Comparison of ENCODE assay signal across 33 cellular contexts in genomic region chr5:6758201-6758600, GRCh38. TPM values are rescaled to one million over a fixed set of nuclear protein-coding genes. Genes with fewer than 3 reads are reported as not detected.
DNase-seq lines count a peak whose midpoint lies in the region; ATAC-seq and TF ChIP-seq lines count a peak whose summit lies in the region.
"Had no signal": no experiment of that assay in that cellular context is flagged by ENCODE, and none has a peak within 500 bp of the region (broad histone marks: within the 10 kb centered on the region; RNA-seq: fewer than 3 reads in every experiment).

No MANE protein-coding gene starts in this region.

- no peak overlapping the region for H3K27ac ChIP-seq in HCT116 (ENCODE audit: low read depth, low read length)
- H3K27ac ChIP-seq in naive thymus-derived CD4-positive, alpha-beta T cell (ENCODE audit: low read depth, low read length): no peak overlapping the region
- H3K27ac ChIP-seq: pancreas, Peyer's patch, testis, uterus had no signal

- H3K4me1 Mint-ChIP-seq in activated CD8-positive, alpha-beta T cell treated with anti-CD3 and anti-CD28 coated beads, Interleukin-2, amount 10 ng/mL, durations not matched to agents 7 days and 5 days (ENCODE audit: low read depth): no peaks in the 10 kb centered on the region
- no peaks in the 10 kb centered on the region for H3K4me1 Mint-ChIP-seq in naive thymus-derived CD4-positive, alpha-beta T cell
- H3K4me1 Mint-ChIP-seq: brain, nephron had no signal

- H3K9me2 ChIP-seq in HCT116 (ENCODE audit: insufficient read depth): no peaks in the 10 kb centered on the region

- no peak overlapping the region for H3K9ac ChIP-seq in HCT116 (ENCODE audit: low read length)

- no peaks in the 10 kb centered on the region for H3K9me3 ChIP-seq in HCT116 (ENCODE audit: control insufficient read depth in 1 of 2, insufficient read depth in 1 of 2, low read depth in 1 of 2, low read length in 2 of 2)
- H3K9me3 ChIP-seq in naive thymus-derived CD4-positive, alpha-beta T cell (ENCODE audit: control insufficient read depth in 2 of 3, low read length in 3 of 3): no peaks in the 10 kb centered on the region
- H3K9me3 ChIP-seq: pancreas, Peyer's patch, testis, uterus had no signal

- H3K4me1 ChIP-seq in HCT116 (ENCODE audit: control insufficient read depth in 1 of 2, insufficient read depth in 2 of 2, low read length in 2 of 2): peaks cover 0 to 8% of the 10 kb centered on the region in 2 experiments; a peak in 1 of 4 replicates
- H3K4me1 ChIP-seq in naive thymus-derived CD4-positive, alpha-beta T cell (ENCODE audit: control insufficient read depth in 2 of 2, insufficient read depth in 2 of 2, low read length in 2 of 2): no peaks in the 10 kb centered on the region
- H3K4me1 ChIP-seq: pancreas, Peyer's patch, testis, uterus had no signal

- intact Hi-C loops in HCT116 (cut with micrococcal nuclease): no loop called here
- intact Hi-C loops in naive thymus-derived CD4-positive, alpha-beta T cell (cut with micrococcal nuclease): no loop called here

- 0 out of 2 replicates have a peak, but pooled peaks cover 2% of the 10 kb centered on the region for H3K79me2 ChIP-seq in HCT116 (ENCODE audit: insufficient read depth, low read length)

- no peak for TF ChIP-seq RAD21 in HCT116 (IDR thresholded peaks at IDR 0.05; ENCODE audit: low read depth)

- no peaks in the 10 kb centered on the region for H3K27me3 ChIP-seq in HCT116 (ENCODE audit: insufficient read depth, low read length)
- no peaks in the 10 kb centered on the region for H3K27me3 ChIP-seq in naive thymus-derived CD4-positive, alpha-beta T cell (ENCODE audit: control insufficient read depth in 2 of 2, insufficient read depth in 2 of 2, low read length in 2 of 2)
- H3K27me3 ChIP-seq: pancreas, Peyer's patch, testis, uterus had no signal

- DNase-seq in NCI-H1694 treated with DMSO at 0.1 percent for 48 hours (lab: John Stamatoyannopoulos, UW): peak; percentile 23
- DNase-seq in NCI-H1694 (lab: John Stamatoyannopoulos, UW): no peak
- DNase-seq in HCT116 (ENCODE audit: low read depth, low spot score): no peak
- no peak for DNase-seq in activated CD8-positive, alpha-beta T cell treated with anti-CD3 and anti-CD28 coated beads, Interleukin-2, amount 10 ng/mL, durations not matched to agents 7 days and 5 days
- no peak for DNase-seq in naive thymus-derived CD4-positive, alpha-beta T cell
- DNase-seq in mesenteric fat pad (ENCODE audit: low spot score): no peak
- DNase-seq: 8988T; activated CD4-positive, alpha-beta T cell treated with anti-CD3 and anti-CD28 coated beads for 1 hour; activated CD8-positive, alpha-beta memory T cell treated with anti-CD3 and anti-CD28 coated beads for 24 hours; activated naive CD4-positive, alpha-beta T cell treated with anti-CD3 and anti-CD28 coated beads for 36 hours; activated T-cell treated with anti-CD3 and anti-CD28 coated beads, Interleukin-2, amount 50 U/mL, for 48 hours; amniotic stem cell; C1 segment of cervical spinal cord; cerebellar nuclear complex; COR-L47; dermis blood vessel endothelial cell; DMS79 treated with DMSO at 0.1 percent for 48 hours; GF-D8; kidney glomerular epithelial cell; NCI-H1048; NCI-H187 treated with DMSO at 0.1 percent for 48 hours; pancreas; Peyer's patch; SHP77 treated with DMSO at 0.1 percent for 48 hours; stimulated activated naive CD4-positive, alpha-beta T cell treated with Interleukin-2 at 50 U/mL for 16 hours; testis; uterus had no signal

- no peak overlapping the region for H2AFZ ChIP-seq in HCT116 (ENCODE audit: low read depth, low read length, poor library complexity, severe bottlenecking)

- CTCF ChIA-PET in HCT116 (lab: Charles Lee): no interaction called here
- CTCF ChIA-PET in activated CD8-positive, alpha-beta T cell treated with anti-CD3 and anti-CD28 coated beads, Interleukin-2, amount 10 ng/mL, durations not matched to agents 7 days and 5 days (lab: Charles Lee): interaction anchor here (0.9 kb wide), 1 partner anchor 24 kb away, joined by 3 read pairs; no protein-coding TSS in a partner anchor
- CTCF ChIA-PET in naive thymus-derived CD4-positive, alpha-beta T cell (lab: Charles Lee): no interaction called here

- H3K27me3 Mint-ChIP-seq in activated CD8-positive, alpha-beta T cell treated with anti-CD3 and anti-CD28 coated beads, Interleukin-2, amount 10 ng/mL, durations not matched to agents 7 days and 5 days (ENCODE audit: low read depth): no peaks in the 10 kb centered on the region
- no peaks in the 10 kb centered on the region for H3K27me3 Mint-ChIP-seq in naive thymus-derived CD4-positive, alpha-beta T cell

- peak overlapping the region; percentile 43 for H3K27ac Mint-ChIP-seq in activated CD8-positive, alpha-beta T cell treated with anti-CD3 and anti-CD28 coated beads, Interleukin-2, amount 10 ng/mL, durations not matched to agents 7 days and 5 days
- peak overlapping the region in 1 of 9 donors; percentile 12 for H3K27ac Mint-ChIP-seq in naive thymus-derived CD4-positive, alpha-beta T cell
- H3K27ac Mint-ChIP-seq: activated naive CD4-positive, alpha-beta T cell treated with anti-CD3 and anti-CD28 coated beads for 36 hours; brain; nephron; T-helper 2 cell treated with Interferon-gamma antibody and Interleukin-4, amounts not matched to agents 5 μg/mL and 100 μg/mL, for 36 hours had no signal

- RAD21 ChIA-PET in HCT116 (lab: Charles Lee; ENCODE audit: low non-redundant PET in 1 of 2, low total read pairs in 2 of 2, uncharacterized antibody in 2 of 2, unreplicated experiment in 2 of 2): no interaction called here

- no peaks in the 10 kb centered on the region for H3K9me3 Mint-ChIP-seq in activated CD8-positive, alpha-beta T cell treated with anti-CD3 and anti-CD28 coated beads, Interleukin-2, amount 10 ng/mL, durations not matched to agents 7 days and 5 days (ENCODE audit: insufficient read depth)
- no peaks in the 10 kb centered on the region for H3K9me3 Mint-ChIP-seq in naive thymus-derived CD4-positive, alpha-beta T cell
- H3K9me3 Mint-ChIP-seq: activated naive CD4-positive, alpha-beta T cell treated with anti-CD3 and anti-CD28 coated beads for 36 hours; brain; nephron; T-helper 2 cell treated with Interferon-gamma antibody and Interleukin-4, amounts not matched to agents 5 μg/mL and 100 μg/mL, for 36 hours had no signal

- ATAC-seq in HCT116 (peak; percentile 13; the same call in 1 of the 2 replicates), GM21619 (IDR thresholded peaks at IDR 0.05; ENCODE audit: unreplicated experiment) (no peak), GM18502 (IDR thresholded peaks at IDR 0.05; ENCODE audit: poor library complexity, unreplicated experiment) (no peak)
- no peak for ATAC-seq in activated CD8-positive, alpha-beta T cell treated with anti-CD3 and anti-CD28 coated beads, Interleukin-2, amount 10 ng/mL, durations not matched to agents 7 days and 5 days
- peak; percentile 20 for ATAC-seq in naive thymus-derived CD4-positive, alpha-beta T cell

- H3K36me3 Mint-ChIP-seq in activated CD8-positive, alpha-beta T cell treated with anti-CD3 and anti-CD28 coated beads, Interleukin-2, amount 10 ng/mL, durations not matched to agents 7 days and 5 days (ENCODE audit: low read depth): peaks cover 36% of the 10 kb centered on the region
- H3K36me3 Mint-ChIP-seq in naive thymus-derived CD4-positive, alpha-beta T cell: peaks cover 7 to 43% (median 16%) of the 10 kb centered on the region in 5 donors

- BruUV-seq in HCT116 (replicated peaks; lab: Mats Ljungman, UMichigan): no TSS peak

- TF ChIP-seq CTCF in HCT116 (IDR thresholded peaks at IDR 0.05 in 2 of 3, conservative IDR thresholded peaks at IDR 0.05 in 1 of 3; ENCODE audit: borderline replicate concordance in 1 of 3, insufficient read depth in 1 of 3, low read depth in 2 of 3, low read length in 2 of 3): no peak

- H3K4me3 Mint-ChIP-seq in activated CD8-positive, alpha-beta T cell treated with anti-CD3 and anti-CD28 coated beads, Interleukin-2, amount 10 ng/mL, durations not matched to agents 7 days and 5 days: no peak overlapping the region
- no peak overlapping the region for H3K4me3 Mint-ChIP-seq in naive thymus-derived CD4-positive, alpha-beta T cell
- H3K4me3 Mint-ChIP-seq: activated naive CD4-positive, alpha-beta T cell treated with anti-CD3 and anti-CD28 coated beads for 36 hours; brain; nephron; T-helper 2 cell treated with Interferon-gamma antibody and Interleukin-4, amounts not matched to agents 5 μg/mL and 100 μg/mL, for 36 hours had no signal

- H3K4me3 ChIP-seq in HCT116 (replicated peaks in 1 of 2; ENCODE audit: low read depth in 1 of 2, low read length in 2 of 2): no peak overlapping the region
- H3K4me3 ChIP-seq in naive thymus-derived CD4-positive, alpha-beta T cell (ENCODE audit: low read length): no peak overlapping the region
- H3K4me3 ChIP-seq: pancreas, Peyer's patch, smooth muscle cell, testis, uterus had no signal

- no peaks in the 10 kb centered on the region for H4K20me1 ChIP-seq in HCT116 (ENCODE audit: insufficient read depth)

- POLR2A ChIA-PET in HCT116 (lab: Charles Lee): no interaction called here
- POLR2A ChIA-PET in activated CD8-positive, alpha-beta T cell treated with anti-CD3 and anti-CD28 coated beads, Interleukin-2, amount 10 ng/mL, durations not matched to agents 7 days and 5 days (lab: Charles Lee): no interaction called here
- POLR2A ChIA-PET in naive thymus-derived CD4-positive, alpha-beta T cell (lab: Charles Lee): no interaction called here

- no peak overlapping the region for H3K4me2 ChIP-seq in HCT116 (ENCODE audit: low read length)
- H3K4me2 ChIP-seq: smooth muscle cell had no signal

- TF ChIP-seq POLR2A in HCT116 (IDR thresholded peaks at IDR 0.05; ENCODE audit: borderline replicate concordance, extremely low read depth, insufficient read depth, insufficient read length): no peak

- H3K36me3 ChIP-seq in HCT116 (ENCODE audit: control insufficient read depth in 1 of 2, insufficient read depth in 2 of 2, low read length in 2 of 2): peaks cover 22 to 28% of the 10 kb centered on the region in 2 experiments; a peak in 3 of 4 replicates
- peaks cover 17 to 37% (median 19%) of the 10 kb centered on the region in 3 experiments for H3K36me3 ChIP-seq in naive thymus-derived CD4-positive, alpha-beta T cell (ENCODE audit: control insufficient read depth in 2 of 3, insufficient read depth in 3 of 3, low read length in 3 of 3)
- H3K36me3 ChIP-seq: uterus had no signal

TF ChIP-seq in HCT116, 20 proteins besides CTCF, POLR2A, EP300 and RAD21 (continues in another document):
- TF ChIP-seq YY1 (IDR thresholded peaks at IDR 0.05; ENCODE audit: extremely low read depth, insufficient replicate concordance, low read depth, low read length) (no peak), TCF7L2 (IDR thresholded peaks at IDR 0.05; ENCODE audit: borderline replicate concordance, extremely low read depth, insufficient read depth, insufficient read length) (no peak), EGR1 (IDR thresholded peaks at IDR 0.05; ENCODE audit: low read depth) (no peak), CBX3 (IDR thresholded peaks at IDR 0.05; ENCODE audit: low read depth) (no peak), SIN3A (IDR thresholded peaks at IDR 0.05; ENCODE audit: low read depth) (no peak)

RNA-seq across cellular contexts. Expression of gene TENT4A, which starts 45.0 kb away (rescaled TPM):
- total RNA-seq in HCT116 (2021; ENCODE audit: unreplicated experiment) (39.8 TPM), mesenteric fat pad (29.8 TPM)
- polyA plus RNA-seq in HCT116 (2012): 31.4 and 32.4 TPM in 2 replicates
- total RNA-seq in activated CD8-positive, alpha-beta T cell treated with anti-CD3 and anti-CD28 coated beads, Interleukin-2, amount 10 ng/mL, durations not matched to agents 7 days and 5 days: 10 to 100 TPM; 43.1 to 45.5 TPM
- 10 to 100 TPM; 34.9 to 61.4 (median 52.2) TPM for total RNA-seq in naive thymus-derived CD4-positive, alpha-beta T cell
- 1 to 10 TPM; 1.6 to 2.2 TPM for polyA plus RNA-seq in naive thymus-derived CD4-positive, alpha-beta T cell

Comparison
In these comparisons a context has a peak if more than half of its experiments do, and no peak if none do; other contexts are left out.
1. ATAC-seq: peak in HCT116 (single experiment) and naive thymus-derived CD4-positive, alpha-beta T cell (single experiment); none in activated CD8-positive, alpha-beta T cell treated with anti-CD3 and anti-CD28 coated beads, Interleukin-2, amount 10 ng/mL, durations not matched to agents 7 days and 5 days (single experiment), GM21619 (single experiment) and GM18502 (single experiment).